ENCODE assay signal across 8 cellular contexts in genomic region chr17:64919289-64920025, GRCh38. TPM values are rescaled to one million over a fixed set of nuclear protein-coding genes. Genes with fewer than 3 reads are reported as not detected.
DNase-seq lines count a peak whose midpoint lies in the region; ATAC-seq and TF ChIP-seq lines count a peak whose summit lies in the region.
"Not testable (repeated sequence)": the region's sequence is repeated elsewhere in the genome, so short reads cannot be mapped to it uniquely, and the experiment has no call there.

Gene LRRC37A3, minus strand, starts transcription at chr17:64919478. Its CDS starts 22,221 bp downstream, at chr17:64897257.

- H3K9me3 Mint-ChIP-seq in CD4-positive, alpha-beta memory T cell: not testable (repeated sequence)

- TF ChIP-seq POLR2A in right lobe of liver (IDR thresholded peaks at IDR 0.05): peak; percentile 90

- not testable (repeated sequence) for H3K9me3 ChIP-seq in CD4-positive, alpha-beta memory T cell (ENCODE audit: control insufficient read depth in 1 of 2, low read length in 2 of 2); right lobe of liver

- peak; percentile 96 to 99 (median 97) for TF ChIP-seq CTCF in right lobe of liver (IDR thresholded peaks at IDR 0.05)

- DNase-seq in CD4-positive, alpha-beta memory T cell: peak; percentile 94 to 99 (median 97)
- peak; percentile 98 for DNase-seq in NCI-H774 (lab: John Stamatoyannopoulos, UW)
- peak; percentile 99 to 100 for DNase-seq in activated CD4-positive, alpha-beta T cell treated with anti-CD3 and anti-CD28 coated beads, Interleukin-2, amount 50 U/mL, for 4 hours
- peak; percentile 77 to 93 for DNase-seq in dermis microvascular lymphatic vessel endothelial cell (ENCODE audit: low read depth in 2 of 2)
- DNase-seq in right lobe of liver: peak; percentile 97 to 100 (median 99)
- peak; percentile 100 for DNase-seq in stimulated activated CD4-positive, alpha-beta T cell treated with anti-CD3 and anti-CD28 coated beads, Interleukin-4, amount 100 ng/mL, for 24 hours

- peaks cover 4 to 18% (median 11%) of the 10 kb centered on the region in 4 donors for H3K4me1 Mint-ChIP-seq in CD4-positive, alpha-beta memory T cell

- intact Hi-C loops in CD4-positive, alpha-beta memory T cell (cut with micrococcal nuclease): loop anchor here (2.0 kb wide), 1 partner anchor 181 kb away; no protein-coding TSS in a partner anchor
- intact Hi-C loops in right lobe of liver (cut with DNase I): not testable (repeated sequence)

- peak within 1 kb of the TSS; percentile 71 for H3K27ac ChIP-seq in CD4-positive, alpha-beta memory T cell (ENCODE audit: low read depth, low read length)
- H3K27ac ChIP-seq in right lobe of liver: peak within 1 kb of the TSS; percentile 87 to 92 (median 89)

- 3% methylated on average over 21 of the region's 70 CpGs for WGBS in right lobe of liver (ENCODE audit: insufficient coverage, low coverage, low lambda C conversion rate, missing lambda C conversion rate)

- H3K4me1 ChIP-seq in CD4-positive, alpha-beta memory T cell (ENCODE audit: insufficient read depth, low read length): not testable (repeated sequence)
- peaks cover 0 to 10% (median 0%) of the 10 kb centered on the region in 4 donors for H3K4me1 ChIP-seq in right lobe of liver

- POLR2A ChIA-PET in CD4-positive, alpha-beta memory T cell (lab: Charles Lee; ENCODE audit: partially characterized antibody): interaction anchor here (0.6 to 2.1 kb wide), 18 partner anchors 21 to 1146 kb away, joined by 3 to 17 read pairs (median 4); partner anchors contain the start of genes CCDC47, DDX42, GNA13 and RGS9

- H3K36me3 Mint-ChIP-seq in CD4-positive, alpha-beta memory T cell: not testable (repeated sequence)

- H3K36me3 ChIP-seq in CD4-positive, alpha-beta memory T cell (ENCODE audit: insufficient read depth, low read length); right lobe of liver: not testable (repeated sequence)

- peak within 1 kb of the TSS; percentile 47 to 61 for H3K4me3 ChIP-seq in CD4-positive, alpha-beta memory T cell (ENCODE audit: low read length in 2 of 2)
- peak within 1 kb of the TSS; percentile 54 to 62 (median 62) for H3K4me3 ChIP-seq in right lobe of liver

- ATAC-seq in GM19452 (IDR thresholded peaks at IDR 0.05; ENCODE audit: unreplicated experiment): peak; percentile 91
- peak; percentile 66 for ATAC-seq in HG03575 (IDR thresholded peaks at IDR 0.05; ENCODE audit: extremely low read depth, insufficient number of reproducible peaks, low FRiP score, unreplicated experiment)
- peak; percentile 97 to 99 (median 98) for ATAC-seq in right lobe of liver

- H3K4me3 Mint-ChIP-seq in CD4-positive, alpha-beta memory T cell: peak within 1 kb of the TSS; percentile 86 to 97 (median 88)

- not testable (repeated sequence) for H3K27me3 ChIP-seq in CD4-positive, alpha-beta memory T cell (ENCODE audit: insufficient read depth, low read length); right lobe of liver

- H3K27me3 Mint-ChIP-seq in CD4-positive, alpha-beta memory T cell: not testable (repeated sequence)

- peak within 1 kb of the TSS; percentile 91 to 97 (median 95) for H3K27ac Mint-ChIP-seq in CD4-positive, alpha-beta memory T cell

- CTCF ChIA-PET in CD4-positive, alpha-beta memory T cell (lab: Charles Lee; ENCODE audit: partially characterized antibody): interaction anchor here (0.9 to 2.9 kb wide), 10 partner anchors 20 to 217 kb away, joined by 3 to 11 read pairs (median 4); no protein-coding TSS in a partner anchor

RNA-seq across cellular contexts. Expression of gene LRRC37A3, which starts in this region (rescaled TPM):
- total RNA-seq in CD4-positive, alpha-beta memory T cell: 10 to 100 TPM; 36.4 to 42.8 TPM
- 1 to 10 TPM in 1 of 2 donors, under 1 TPM in 1; 0.60 to 2.5 TPM for polyA plus RNA-seq in CD4-positive, alpha-beta memory T cell
- total RNA-seq in dermis microvascular lymphatic vessel endothelial cell: 2.5 and 3.6 TPM in 2 replicates
- total RNA-seq in right lobe of liver: 1 to 10 TPM; 2.0 to 4.2 (median 3.5) TPM

Comparison
In these comparisons a context has a peak if more than half of its experiments do, and no peak if none do; other contexts are left out.
1. Peak in every context shown above with its lines: DNase-seq, ATAC-seq, H3K4me3 ChIP-seq and H3K27ac ChIP-seq.